ENCODE assay signal across 15 cellular contexts in genomic region chr9:109458453-109459211, GRCh38. TPM values are rescaled to one million over a fixed set of nuclear protein-coding genes. Genes with fewer than 3 reads are reported as not detected.
A peak's percentile ranks its signal among the peaks of the same experiment; 100 is the strongest.
DNase-seq lines count a peak whose midpoint lies in the region; TF ChIP-seq lines count a peak whose summit lies in the region.
"Had no signal": no experiment of that assay in that cellular context is flagged by ENCODE, and none has a peak within 500 bp of the region (broad histone marks: within the 10 kb centered on the region; RNA-seq: fewer than 3 reads in every experiment).

No MANE protein-coding gene starts in this region.

- TF ChIP-seq CTCF in Loucy (conservative IDR thresholded peaks at IDR 0.05; ENCODE audit: low read length) (no peak), tibial artery (IDR thresholded peaks at IDR 0.05) (no peak), ascending aorta (IDR thresholded peaks at IDR 0.05) (no peak)

- intact Hi-C loops in tibial artery (cut with DNase I; ENCODE audit: low total_unique reads) (no loop called here), ascending aorta (cut with DNase I) (no loop called here)

- H3K4me3 ChIP-seq in BLaER1 treated with 17β-estradiol and CSF1 and Interleukin-3, amounts not matched to agents 10 nM and 100 nM: peak overlapping the region in 1 of 10 experiments; percentile 8; a peak in 1 of 20 replicates
- H3K4me3 ChIP-seq in Loucy (ENCODE audit: low read length, poor library complexity, severe bottlenecking) (peak overlapping the region; percentile 19), tibial artery (no peak overlapping the region), ascending aorta (no peak overlapping the region)
- H3K4me3 ChIP-seq: HAP-1 had no signal

- H3K79me2 ChIP-seq in Loucy (ENCODE audit: insufficient read depth, low read length): no peaks in the 10 kb centered on the region

- H3K9ac ChIP-seq in BLaER1 treated with 17β-estradiol and CSF1 and Interleukin-3, amounts not matched to agents 10 nM and 100 nM: peak overlapping the region in 2 of 11 experiments; percentile 3 to 37; a peak in 2 of 22 replicates
- H3K9ac ChIP-seq in Loucy (ENCODE audit: low read depth, low read length, poor library complexity, severe bottlenecking): no peak overlapping the region

- no peaks in the 10 kb centered on the region for H3K9me3 ChIP-seq in BLaER1 treated with 17β-estradiol and CSF1 and Interleukin-3, amounts not matched to agents 10 nM and 100 nM (replicated peaks in 1 of 11)
- H3K9me3 ChIP-seq in Loucy (ENCODE audit: insufficient read depth, low read depth, low read length) (no peaks in the 10 kb centered on the region), tibial artery (no peaks in the 10 kb centered on the region), ascending aorta (no peaks in the 10 kb centered on the region)
- H3K9me3 ChIP-seq: HAP-1 had no signal

- peak overlapping the region in 9 of 11 experiments; percentile 25 to 88 (median 78); a peak in 17 of 22 replicates for H3K4me2 ChIP-seq in BLaER1 treated with 17β-estradiol and CSF1 and Interleukin-3, amounts not matched to agents 10 nM and 100 nM
- H3K4me2 ChIP-seq in Loucy (ENCODE audit: low read depth, low read length, poor library complexity, severe bottlenecking): peak overlapping the region; percentile 54

- no peak overlapping the region for H2AFZ ChIP-seq in Loucy (ENCODE audit: low read length)

- H3K27ac ChIP-seq in BLaER1 treated with 17β-estradiol and CSF1 and Interleukin-3, amounts not matched to agents 10 nM and 100 nM: peak overlapping the region in 2 of 11 experiments; percentile 5 to 45; a peak in 2 of 22 replicates
- no peak overlapping the region for H3K27ac ChIP-seq in tibial artery
- no peak overlapping the region for H3K27ac ChIP-seq in ascending aorta

- peak; percentile 30 for DNase-seq in iris pigment epithelial cell (ENCODE audit: low read depth)
- no peak for DNase-seq in SIG-M5 treated with dmso at 0.1 percent for 504 hours (lab: John Stamatoyannopoulos, UW; ENCODE audit: unreplicated experiment)
- DNase-seq in activated gamma-delta T cell treated with Interleukin-2 at 50 U/mL for 16 hours: no peak
- DNase-seq in tibial artery: no peak
- DNase-seq in ascending aorta (ENCODE audit: low spot score in 2 of 2): no peak
- DNase-seq: 8988T; C1 segment of cervical spinal cord; CD4-positive, CD25-positive, alpha-beta regulatory T cell; CD8-positive, alpha-beta memory T cell; COR-L47; DMS 273 treated with DMSO at 0.1 percent for 48 hours; DMS53 had no signal

- peaks cover 0 to 80% (median 0%) of the 10 kb centered on the region in 11 experiments; a peak in 6 of 22 replicates for H4K20me1 ChIP-seq in BLaER1 treated with 17β-estradiol and CSF1 and Interleukin-3, amounts not matched to agents 10 nM and 100 nM
- H4K20me1 ChIP-seq in Loucy (ENCODE audit: insufficient read depth, low read length, poor library complexity, severe bottlenecking): no peaks in the 10 kb centered on the region

- no peaks in the 10 kb centered on the region for H3F3A ChIP-seq in Loucy (ENCODE audit: low read depth)

- peaks cover 0 to 100% (median 0%) of the 10 kb centered on the region in 11 experiments; a peak in 10 of 22 replicates for H3K27me3 ChIP-seq in BLaER1 treated with 17β-estradiol and CSF1 and Interleukin-3, amounts not matched to agents 10 nM and 100 nM
- peaks cover 49% of the 10 kb centered on the region for H3K27me3 ChIP-seq in Loucy (ENCODE audit: insufficient read depth, low read length, poor library complexity, severe bottlenecking)
- no peaks in the 10 kb centered on the region for H3K27me3 ChIP-seq in tibial artery
- no peaks in the 10 kb centered on the region for H3K27me3 ChIP-seq in ascending aorta

- H3K4me1 ChIP-seq in BLaER1 treated with 17β-estradiol and CSF1 and Interleukin-3, amounts not matched to agents 10 nM and 100 nM: peaks cover 12 to 62% (median 44%) of the 10 kb centered on the region in 10 experiments; a peak in 19 of 20 replicates
- peaks cover 23% of the 10 kb centered on the region for H3K4me1 ChIP-seq in Loucy (ENCODE audit: insufficient read depth, low read length, poor library complexity, severe bottlenecking)
- H3K4me1 ChIP-seq in tibial artery: no peaks in the 10 kb centered on the region
- H3K4me1 ChIP-seq in ascending aorta: no peaks in the 10 kb centered on the region

- no peaks in the 10 kb centered on the region for H3K9me2 ChIP-seq in Loucy (replicated peaks; ENCODE audit: low read depth, low read length)

- no peaks in the 10 kb centered on the region for H3K36me3 ChIP-seq in BLaER1 treated with 17β-estradiol and CSF1 and Interleukin-3, amounts not matched to agents 10 nM and 100 nM
- H3K36me3 ChIP-seq in Loucy (ENCODE audit: insufficient read depth, low read length) (no peaks in the 10 kb centered on the region), tibial artery (peaks cover 27 to 46% (median 35%) of the 10 kb centered on the region in 3 donors), ascending aorta (peaks cover 25 to 35% of the 10 kb centered on the region in 2 donors)
- H3K36me3 ChIP-seq: HAP-1 had no signal

RNA-seq across cellular contexts. Expression of gene PTPN3, which starts 39.5 kb away (rescaled TPM):
- 4.3 TPM for total RNA-seq in ascending aorta
